Comparison of ENCODE assay signal across 2 cellular contexts in genomic region chr2:74246496-74247195, GRCh38.
TF ChIP-seq lines count a peak whose summit lies in the region.

No MANE protein-coding gene starts in this region.

TF ChIP-seq in K562, 482 proteins besides CTCF, POLR2A, EP300 and RAD21:
- TF ChIP-seq SIN3B (IDR thresholded peaks at IDR 0.05; ENCODE audit: low read depth), result no peak
- no peak for TF ChIP-seq KLF1 (tag; IDR thresholded peaks at IDR 0.05)
- no peak for TF ChIP-seq SP2 (IDR thresholded peaks at IDR 0.05; ENCODE audit: extremely low read depth, low read depth, low read length, poor library complexity, severe bottlenecking)
- no peak for TF ChIP-seq ZNF140 (CRISPR knock-in tag; IDR thresholded peaks at IDR 0.05)
- no peak for TF ChIP-seq CHD2 (IDR thresholded peaks at IDR 0.05; ENCODE audit: low read depth, low read length)
- no peak for TF ChIP-seq MXI1 (IDR thresholded peaks at IDR 0.05; ENCODE audit: low read depth, low read length)
- TF ChIP-seq TCFL5 (CRISPR knock-in tag; conservative IDR thresholded peaks at IDR 0.05), result no peak
- no peak for TF ChIP-seq ERF (CRISPR knock-in tag; IDR thresholded peaks at IDR 0.05)
- TF ChIP-seq HDAC8 (tag; IDR thresholded peaks at IDR 0.05), result no peak
- TF ChIP-seq SMAD1 (IDR thresholded peaks at IDR 0.05; ENCODE audit: low read depth, low read length, partially characterized antibody), result no peak
- no peak for TF ChIP-seq TCF7 (IDR thresholded peaks at IDR 0.05; ENCODE audit: borderline replicate concordance)
- no peak for TF ChIP-seq CBX8 (IDR thresholded peaks at IDR 0.05; ENCODE audit: borderline replicate concordance, extremely low read depth, low read depth, low read length, poor library complexity, severe bottlenecking)
- TF ChIP-seq SPI1 (IDR thresholded peaks at IDR 0.05; ENCODE audit: borderline replicate concordance, low read depth, low read length), result no peak

TF ChIP-seq in H1, 55 proteins besides CTCF, POLR2A, EP300 and RAD21:
- TF ChIP-seq RXRA (IDR thresholded peaks at IDR 0.05; ENCODE audit: insufficient read depth, low read depth, low read length) (no peak), KDM5A (IDR thresholded peaks at IDR 0.05; ENCODE audit: low read length) (no peak), EZH2 (IDR thresholded peaks at IDR 0.05; ENCODE audit: low read depth, low read length, severe bottlenecking) (no peak), E2F6 (IDR thresholded peaks at IDR 0.05) (no peak), RBBP5 (IDR thresholded peaks at IDR 0.05; ENCODE audit: borderline replicate concordance, low read depth, low read length) (no peak), FOSL1 (IDR thresholded peaks at IDR 0.05; ENCODE audit: insufficient read depth, low read depth, low read length) (no peak), TBP (IDR thresholded peaks at IDR 0.05; ENCODE audit: low read depth, low read length) (no peak), TAF1 (IDR thresholded peaks at IDR 0.05; ENCODE audit: low read depth, low read length) (no peak), TAF7 (optimal IDR thresholded peaks at IDR 0.05; ENCODE audit: borderline replicate concordance, low read depth, low read length) (no peak), CHD1 (IDR thresholded peaks at IDR 0.05; ENCODE audit: low read depth, low read length) (no peak), MAFK (IDR thresholded peaks at IDR 0.05; ENCODE audit: low read depth, low read length) (no peak), BRCA1 (IDR thresholded peaks at IDR 0.05; ENCODE audit: low read depth, low read length) (no peak), CHD2 (IDR thresholded peaks at IDR 0.05; ENCODE audit: low read length) (no peak), PHF8 (conservative IDR thresholded peaks at IDR 0.05; ENCODE audit: low read depth, low read length) (no peak), SAP30 (IDR thresholded peaks at IDR 0.05; ENCODE audit: insufficient read depth, insufficient replicate concordance, low read length) (no peak), KDM1A (IDR thresholded peaks at IDR 0.05; ENCODE audit: borderline replicate concordance, low read length) (no peak), USF2 (IDR thresholded peaks at IDR 0.05; ENCODE audit: low read length) (no peak), CREB1 (IDR thresholded peaks at IDR 0.05) (no peak), SIRT6 (IDR thresholded peaks at IDR 0.05; ENCODE audit: low read length) (no peak)
- TF ChIP-seq, protein P1, sequence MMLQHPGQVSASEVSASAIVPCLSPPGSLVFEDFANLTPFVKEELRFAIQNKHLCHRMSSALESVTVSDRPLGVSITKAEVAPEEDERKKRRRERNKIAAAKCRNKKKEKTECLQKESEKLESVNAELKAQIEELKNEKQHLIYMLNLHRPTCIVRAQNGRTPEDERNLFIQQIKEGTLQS (IDR thresholded peaks at IDR 0.05; ENCODE audit: insufficient read depth, low read depth, low read length), result no peak
